In genomic region chr6:163085861-163086562, GRCh38 we compare ENCODE assay signal across 16 cellular contexts.
"Had no signal": no experiment of that assay in that cellular context is flagged by ENCODE, and none has a peak within 500 bp of the region (broad histone marks: within the 10 kb centered on the region; RNA-seq: fewer than 3 reads in every experiment).

No MANE protein-coding gene starts in this region.

- H3K4me3 ChIP-seq: ascending aorta, esophagus muscularis mucosa, left lung, prostate gland, sigmoid colon, SK-N-MC had no signal

- H3K4me3 Mint-ChIP-seq: activated T-helper 1 cell treated with anti-CD3 and anti-CD28 coated beads, Interleukin-12 subunit alpha, Interleukin-12 subunit beta, Interleukin-2, Interleukin-4 antibody, amounts not matched to agents 30 ng/mL and 10 ng/mL and 1 ng/mL, durations not matched to agents 14 hours and 24 hours and 36 hours; memory B cell; neural crest cell; stimulated activated effector memory CD8-positive, alpha-beta T cell treated with anti-CD3 and anti-CD28 coated beads, Interleukin-12 subunit alpha, Interleukin-12 subunit beta, amount 100 ng/mL, for 72 hours had no signal

- ATAC-seq: left lung; stimulated activated effector memory CD8-positive, alpha-beta T cell treated with anti-CD3 and anti-CD28 coated beads, Interleukin-12 subunit alpha, Interleukin-12 subunit beta, amount 100 ng/mL, for 72 hours had no signal

- H3K36me3 Mint-ChIP-seq: stimulated activated effector memory CD8-positive, alpha-beta T cell treated with anti-CD3 and anti-CD28 coated beads, Interleukin-12 subunit alpha, Interleukin-12 subunit beta, amount 100 ng/mL, for 72 hours had no signal

- H3K4me1 ChIP-seq: ascending aorta, esophagus muscularis mucosa, left lung, prostate gland, sigmoid colon had no signal

- H3K9me3 Mint-ChIP-seq: activated T-helper 1 cell treated with anti-CD3 and anti-CD28 coated beads, Interleukin-12 subunit alpha, Interleukin-12 subunit beta, Interleukin-2, Interleukin-4 antibody, amounts not matched to agents 30 ng/mL and 10 ng/mL and 1 ng/mL, durations not matched to agents 14 hours and 24 hours and 36 hours had no signal

- H3K36me3 ChIP-seq: ascending aorta, esophagus muscularis mucosa, left lung, prostate gland, sigmoid colon had no signal

- FAIRE-seq: colon, keratinocyte had no signal

- H3K9me3 ChIP-seq: ascending aorta, esophagus muscularis mucosa, left lung, prostate gland, sigmoid colon had no signal

- DNase-seq: activated naive CD4-positive, alpha-beta T cell; caudate nucleus; hippocampal formation; left lung; sigmoid colon; T-helper 9 cell had no signal

- H3K4me1 Mint-ChIP-seq: memory B cell; stimulated activated effector memory CD8-positive, alpha-beta T cell treated with anti-CD3 and anti-CD28 coated beads, Interleukin-12 subunit alpha, Interleukin-12 subunit beta, amount 100 ng/mL, for 72 hours had no signal

- H3K27me3 ChIP-seq: ascending aorta, esophagus muscularis mucosa, left lung, sigmoid colon had no signal

- H3K27ac Mint-ChIP-seq: activated T-helper 1 cell treated with anti-CD3 and anti-CD28 coated beads, Interleukin-12 subunit alpha, Interleukin-12 subunit beta, Interleukin-2, Interleukin-4 antibody, amounts not matched to agents 30 ng/mL and 10 ng/mL and 1 ng/mL, durations not matched to agents 14 hours and 24 hours and 36 hours; memory B cell; stimulated activated effector memory CD8-positive, alpha-beta T cell treated with anti-CD3 and anti-CD28 coated beads, Interleukin-12 subunit alpha, Interleukin-12 subunit beta, amount 100 ng/mL, for 72 hours had no signal
